In genomic region chr17:18318122-18318521, GRCh38 we compare ENCODE assay signal across 11 cellular contexts. TPM values are rescaled to one million over a fixed set of nuclear protein-coding genes. Genes with fewer than 3 reads are reported as not detected.
A peak's percentile ranks its signal among the peaks of the same experiment; 100 is the strongest.
DNase-seq lines count a peak whose midpoint lies in the region; ATAC-seq, FAIRE-seq and TF ChIP-seq lines count a peak whose summit lies in the region.
"Had no signal": no experiment of that assay in that cellular context is flagged by ENCODE, and none has a peak within 500 bp of the region (broad histone marks: within the 10 kb centered on the region; RNA-seq: fewer than 3 reads in every experiment).

No MANE protein-coding gene starts in this region.

- H3K23ac ChIP-seq in H1 (ENCODE audit: insufficient read length) = no peak overlapping the region

- H3K9ac ChIP-seq in PC-3 (ENCODE audit: low read length) = no peak overlapping the region; the same call in 1 of the 2 replicates
- 0 out of 7 replicates have a peak overlapping the region, but pooled peaks of 1 of the 4 experiments have one; percentile 30 for H3K9ac ChIP-seq in H1 (replicated peaks in 1 of 4; ENCODE audit: extremely low read depth in 1 of 4, low read depth in 3 of 4, low read length in 3 of 4)
- H3K9ac ChIP-seq: KMS-11 had no signal

- H3K36me3 ChIP-seq in DOHH2 (ENCODE audit: control insufficient read depth, low read length) = peaks cover 67% of the 10 kb centered on the region
- peaks cover 10% of the 10 kb centered on the region; the same call in 1 of the 2 replicates for H3K36me3 ChIP-seq in PC-3 (ENCODE audit: low read depth, low read length)
- H3K36me3 ChIP-seq in H1 (ENCODE audit: control insufficient read depth in 2 of 4, insufficient read depth in 4 of 4, low read length in 3 of 4) = peaks cover 3 to 10% (median 6%) of the 10 kb centered on the region in 4 experiments; a peak in 5 of 8 replicates
- peaks cover 6% of the 10 kb centered on the region for H3K36me3 ChIP-seq in BE2C

- no peaks in the 10 kb centered on the region for H3K9me3 ChIP-seq in DOHH2 (ENCODE audit: control insufficient read depth, insufficient read depth, low read length)
- no peaks in the 10 kb centered on the region for H3K9me3 ChIP-seq in PC-3 (ENCODE audit: low read length)
- no peaks in the 10 kb centered on the region for H3K9me3 ChIP-seq in H1 (ENCODE audit: insufficient read depth in 2 of 2, low read depth in 1 of 2, low read length in 1 of 2)
- no peaks in the 10 kb centered on the region for H3K9me3 ChIP-seq in BE2C
- H3K9me3 ChIP-seq: gastrocnemius medialis had no signal

- H3K18ac ChIP-seq in H1 (ENCODE audit: extremely low read depth, low read length) = no peak overlapping the region

- no peak overlapping the region for H3K56ac ChIP-seq in H1 (replicated peaks; ENCODE audit: insufficient read length, low read depth, low read length)

- no peak for FAIRE-seq in H1 (lab: Jason Lieb, UNC)

- no peak overlapping the region for H2BK12ac ChIP-seq in H1 (ENCODE audit: low read depth, low read length)

- no peak overlapping the region for H2BK5ac ChIP-seq in H1 (ENCODE audit: low read depth, low read length)

- 96% methylated on average over 7 of the region's 7 CpGs; no CpG with 5 or more reads in 1 of the 2 experiments for WGBS in H1 (ENCODE audit: extremely low coverage in 1 of 2, insufficient coverage in 1 of 2, insufficient read length in 1 of 2, insufficient replicate concordance in 2 of 2, low coverage in 1 of 2, low lambda C conversion rate in 2 of 2, missing lambda C conversion rate in 1 of 2), 2 experiments

- no peak overlapping the region for H4K91ac ChIP-seq in H1 (replicated peaks; ENCODE audit: insufficient read length, low read length)

- H3K79me1 ChIP-seq in H1 (ENCODE audit: low read depth, low read length) = peaks cover 28% of the 10 kb centered on the region

- H3K4me1 ChIP-seq in DOHH2 (ENCODE audit: control insufficient read depth, low read length) = peaks cover 40% of the 10 kb centered on the region
- H3K4me1 ChIP-seq in PC-3 (ENCODE audit: insufficient read depth, low read length) = peaks cover 53% of the 10 kb centered on the region
- peaks cover 0 to 12% (median 4%) of the 10 kb centered on the region in 4 experiments; a peak in 5 of 7 replicates for H3K4me1 ChIP-seq in H1 (replicated peaks in 1 of 4; ENCODE audit: control insufficient read depth in 3 of 4, insufficient read depth in 4 of 4, low read length in 3 of 4)
- no peaks in the 10 kb centered on the region for H3K4me1 ChIP-seq in BE2C

- no peaks in the 10 kb centered on the region for H3K9me2 ChIP-seq in DOHH2 (replicated peaks; ENCODE audit: control insufficient read depth, low read length)
- no peaks in the 10 kb centered on the region for H3K9me2 ChIP-seq in PC-3 (replicated peaks; ENCODE audit: low read length)

- H3K9me3 Mint-ChIP-seq in progenitor cell of endocrine pancreas (ENCODE audit: low read depth) = no peaks in the 10 kb centered on the region

- CTCF ChIA-PET in PC-3 (lab: Charles Lee) (no interaction called here), H1 (lab: Charles Lee; ENCODE audit: partially characterized antibody) (interaction anchor here (1.3 kb wide), 1 partner anchor 15 kb away, joined by 3 read pairs; no protein-coding TSS in a partner anchor)

- peak overlapping the region; percentile 31 for H3K4me3 Mint-ChIP-seq in progenitor cell of endocrine pancreas (ENCODE audit: low read depth)

- TF ChIP-seq RAD21 in H1 (IDR thresholded peaks at IDR 0.05 in 1 of 2, conservative IDR thresholded peaks at IDR 0.05 in 1 of 2; ENCODE audit: low read depth in 2 of 2, low read length in 2 of 2) = no peak

- no peak for TF ChIP-seq EP300 in H1 (IDR thresholded peaks at IDR 0.05; ENCODE audit: borderline replicate concordance in 1 of 2, low read depth in 2 of 2, low read length in 2 of 2)

- peak overlapping the region; percentile 29; the same call in 1 of the 2 replicates for H3K4me3 ChIP-seq in DOHH2 (ENCODE audit: low read length)
- H3K4me3 ChIP-seq in PC-3 (ENCODE audit: low read length) = peak overlapping the region; percentile 97
- no peak overlapping the region; a peak in 2 of 8 replicates for H3K4me3 ChIP-seq in H1 (ENCODE audit: extremely low read depth in 1 of 4, insufficient read depth in 2 of 4, low read depth in 3 of 4, low read length in 4 of 4)
- H3K4me3 ChIP-seq in BE2C (ENCODE audit: low read depth, low read length) = no peak overlapping the region

- no peak for ATAC-seq in PC-3
- no peak for ATAC-seq in Right ventricle myocardium superior (ENCODE audit: poor library complexity)
- ATAC-seq in GM21515 (IDR thresholded peaks at IDR 0.05; ENCODE audit: unreplicated experiment) = no peak
- ATAC-seq: gastrocnemius medialis had no signal

- peaks cover 5% of the 10 kb centered on the region for H3K36me3 Mint-ChIP-seq in progenitor cell of endocrine pancreas (ENCODE audit: insufficient read depth)

- no peak overlapping the region for H2AK5ac ChIP-seq in H1 (ENCODE audit: low read depth, low read length)

- peaks cover 7% of the 10 kb centered on the region for H3K23me2 ChIP-seq in H1 (ENCODE audit: low read depth, low read length)

- TF ChIP-seq CTCF in DOHH2 (IDR thresholded peaks at IDR 0.05; ENCODE audit: low read depth, low read length, poor library complexity, severe bottlenecking) = no peak
- no peak for TF ChIP-seq CTCF in PC-3 (conservative IDR thresholded peaks at IDR 0.05; ENCODE audit: low read depth, low read length)
- no peak for TF ChIP-seq CTCF in H1 (IDR thresholded peaks at IDR 0.05; ENCODE audit: control extremely low read depth in 1 of 3, insufficient read depth in 1 of 3, low read depth in 1 of 3, low read length in 3 of 3)
- TF ChIP-seq CTCF in progenitor cell of endocrine pancreas (IDR thresholded peaks at IDR 0.05; ENCODE audit: unreplicated experiment) = no peak
- TF ChIP-seq CTCF in BE2C (IDR thresholded peaks at IDR 0.05; ENCODE audit: low read depth, low read length) = no peak

- no peak overlapping the region for H3K27ac ChIP-seq in DOHH2 (ENCODE audit: low read depth, low read length)
- no peak overlapping the region for H3K27ac ChIP-seq in PC-3 (ENCODE audit: low read length)
- H3K27ac ChIP-seq in H1 (ENCODE audit: low read depth, low read length) = no peak overlapping the region
- H3K27ac ChIP-seq: KMS-11 had no signal

- no TSS peak for BruUV-seq in PC-3 (replicated peaks; lab: Mats Ljungman, UMichigan)

- H2BK15ac ChIP-seq in H1 (ENCODE audit: low read length) = no peak overlapping the region

- H3K27me3 Mint-ChIP-seq in progenitor cell of endocrine pancreas = no peaks in the 10 kb centered on the region

- intact Hi-C loops in PC-3 (cut with micrococcal nuclease) = no loop called here
- intact Hi-C loops in Right ventricle myocardium superior (cut with DNase I) = no loop called here

- H4K8ac ChIP-seq in H1 (ENCODE audit: extremely low read depth, insufficient read depth, low read length) = no peak overlapping the region

- no peaks in the 10 kb centered on the region for H3F3A ChIP-seq in DOHH2 (ENCODE audit: control insufficient read depth, insufficient read depth)
- H3F3A ChIP-seq in PC-3 (ENCODE audit: low read length, unreplicated experiment) = no peaks in the 10 kb centered on the region

- H3K4me1 Mint-ChIP-seq in progenitor cell of endocrine pancreas (ENCODE audit: low read depth) = peaks cover 40% of the 10 kb centered on the region

- H2BK20ac ChIP-seq in H1 (ENCODE audit: low read length) = no peak overlapping the region

- H2AFZ ChIP-seq in PC-3 (ENCODE audit: low read length) (no peak overlapping the region), H1 (ENCODE audit: low read length) (no peak overlapping the region)

- H3K4me2 ChIP-seq in DOHH2 (ENCODE audit: low read length) (peak overlapping the region; percentile 43; the same call in 1 of the 2 replicates), PC-3 (ENCODE audit: low read length) (peak overlapping the region; percentile 96), H1 (ENCODE audit: insufficient read depth in 1 of 2, low read depth in 2 of 2, low read length in 2 of 2) (peak overlapping the region; percentile 13 to 14; a peak in 2 of 4 replicates)
- H3K4me2 ChIP-seq: KMS-11 had no signal

- H3K27ac Mint-ChIP-seq in progenitor cell of endocrine pancreas = no peak overlapping the region

- no peak overlapping the region for H4K5ac ChIP-seq in H1 (ENCODE audit: insufficient read length, low read depth, low read length)

- DNase-seq in PC-3 = no peak
- DNase-seq in H1 (ENCODE audit: low read depth in 1 of 2, low spot score in 2 of 2) = no peak
- DNase-seq in progenitor cell of endocrine pancreas (ENCODE audit: low spot score, unreplicated experiment) = no peak
- no peak for DNase-seq in BE2C
- DNase-seq in Right ventricle myocardium superior = no peak
- DNase-seq: amygdala, gastrocnemius medialis, NCI-H524 treated with DMSO at 0.1 percent for 48 hours had no signal

- POLR2A ChIA-PET in PC-3 (lab: Charles Lee; ENCODE audit: unreplicated experiment) (no interaction called here), H1 (lab: Charles Lee; ENCODE audit: partially characterized antibody) (interaction anchor here (1.3 to 8.8 kb wide), 2 partner anchors 10 to 14 kb away, joined by 3 to 52 read pairs; no protein-coding TSS in a partner anchor)

- H4K20me1 ChIP-seq in DOHH2 (ENCODE audit: control insufficient read depth, insufficient read depth, low read depth, low read length) (peaks cover 7% of the 10 kb centered on the region; the same call in 1 of the 2 replicates), PC-3 (ENCODE audit: low read length) (peaks cover 11% of the 10 kb centered on the region; the same call in 1 of the 2 replicates), H1 (replicated peaks in 1 of 2; ENCODE audit: control insufficient read depth in 1 of 2, insufficient read depth in 2 of 2, low read length in 2 of 2) (peaks cover 12 to 32% of the 10 kb centered on the region in 2 experiments)

- H3K14ac ChIP-seq in H1 (ENCODE audit: insufficient read length) = no peak overlapping the region

- no peaks in the 10 kb centered on the region for H3K27me3 ChIP-seq in DOHH2 (ENCODE audit: control insufficient read depth, low read length)
- no peaks in the 10 kb centered on the region for H3K27me3 ChIP-seq in PC-3 (ENCODE audit: low read length)
- no peaks in the 10 kb centered on the region for H3K27me3 ChIP-seq in H1 (replicated peaks in 1 of 4; ENCODE audit: control insufficient read depth in 3 of 4, extremely low read depth in 1 of 4, insufficient read depth in 3 of 4, low read length in 3 of 4)
- no peaks in the 10 kb centered on the region for H3K27me3 ChIP-seq in BE2C
- H3K27me3 ChIP-seq: gastrocnemius medialis had no signal

- H3K79me2 ChIP-seq in DOHH2 (ENCODE audit: control insufficient read depth, low read length) (peaks cover 85% of the 10 kb centered on the region), PC-3 (ENCODE audit: low read length) (peaks cover 81% of the 10 kb centered on the region), H1 (ENCODE audit: control insufficient read depth in 1 of 2, insufficient read depth in 2 of 2, low read length in 2 of 2) (peaks cover 19 to 62% of the 10 kb centered on the region in 2 experiments)

- TF ChIP-seq POLR2A in H1 (IDR thresholded peaks at IDR 0.05; ENCODE audit: control extremely low read depth in 1 of 2, low read depth in 2 of 2, low read length in 2 of 2) = no peak

- H2BK120ac ChIP-seq in H1 (replicated peaks; ENCODE audit: low read depth, low read length) = no peak overlapping the region

- no peak overlapping the region for H3K4ac ChIP-seq in H1 (replicated peaks; ENCODE audit: insufficient read length, low read depth, low read length)

RNA-seq across cellular contexts. Expression of gene SMCR8, which starts 3.0 kb away (rescaled TPM):
- total RNA-seq in PC-3 (2014; rRNA removed) (20.4 and 22.7 TPM in 2 replicates), progenitor cell of endocrine pancreas (16.6 and 17.7 TPM in 2 replicates), Right ventricle myocardium superior (11.5 TPM)
- total RNA-seq in H1 (2021; fragmentation: NEBNext Ultra II Directional; extraction: Animal tissue kit (Norgen Biotek cat#: 25700)) = 18.5 and 19.0 TPM in 2 replicates
- polyA plus RNA-seq in H1 (2011; rRNA removed) = 6.9 and 8.9 TPM in 2 replicates
- polyA plus RNA-seq in H1 (2011; cell fraction: cytosol; rRNA removed) = 7.6 TPM
- 10.9 TPM for polyA plus RNA-seq in H1 (2011; cell fraction: nucleus; rRNA removed)
- 9.6 to 12.8 TPM (median 12.4 TPM) in 4 replicates for polyA plus RNA-seq in H1 (2012, experiment 1 of 2)
- 4.8 TPM for polyA plus RNA-seq in H1 (2012, experiment 2 of 2)
- polyA plus RNA-seq in H1 (2013, experiment 1 of 2) = 8.2 TPM
- 7.7 TPM for polyA plus RNA-seq in H1 (2013, experiment 2 of 2)
- 23.2 and 26.9 TPM in 2 replicates for polyA minus RNA-seq in H1 (2011; rRNA and poly(A)+ RNA removed)
- 11.1 TPM for polyA minus RNA-seq in H1 (2011; cell fraction: cytosol; rRNA and poly(A)+ RNA removed)
- 14.6 TPM for polyA minus RNA-seq in H1 (2011; cell fraction: nucleus; rRNA and poly(A)+ RNA removed)
- 7.1 TPM for polyA plus RNA-seq in BE2C (2012; ENCODE audit: insufficient read depth, insufficient read length, low read depth)

RNA-seq across cellular contexts. Expression of gene TOP3A, which starts 3.3 kb away (rescaled TPM):
- total RNA-seq in PC-3 (2014; rRNA removed) (44.7 and 46.8 TPM in 2 replicates), progenitor cell of endocrine pancreas (60.4 and 63.2 TPM in 2 replicates), Right ventricle myocardium superior (8.1 TPM)
- total RNA-seq in H1 (2021; fragmentation: NEBNext Ultra II Directional; extraction: Animal tissue kit (Norgen Biotek cat#: 25700)) = 46.2 and 54.3 TPM in 2 replicates
- 21.5 and 23.4 TPM in 2 replicates for polyA plus RNA-seq in H1 (2011; rRNA removed)
- 24.9 TPM for polyA plus RNA-seq in H1 (2011; cell fraction: cytosol; rRNA removed)
- polyA plus RNA-seq in H1 (2011; cell fraction: nucleus; rRNA removed) = 40.5 TPM
- polyA plus RNA-seq in H1 (2012, experiment 1 of 2) = 36.7 to 39.0 TPM (median 38.6 TPM) in 4 replicates
- 27.9 TPM for polyA plus RNA-seq in H1 (2012, experiment 2 of 2)
- 24.5 TPM for polyA plus RNA-seq in H1 (2013, experiment 1 of 2)
- 22.6 TPM for polyA plus RNA-seq in H1 (2013, experiment 2 of 2)
- 72.0 and 81.1 TPM in 2 replicates for polyA minus RNA-seq in H1 (2011; rRNA and poly(A)+ RNA removed)
- 26.3 TPM for polyA minus RNA-seq in H1 (2011; cell fraction: cytosol; rRNA and poly(A)+ RNA removed)
- 55.5 TPM for polyA minus RNA-seq in H1 (2011; cell fraction: nucleus; rRNA and poly(A)+ RNA removed)
- polyA plus RNA-seq in BE2C (2012; ENCODE audit: insufficient read depth, insufficient read length, low read depth) = 14.1 TPM

RNA-seq across cellular contexts. Expression of gene SHMT1, which starts 45.2 kb away (rescaled TPM):
- total RNA-seq in PC-3 (2014; rRNA removed) (60.6 and 61.5 TPM in 2 replicates), progenitor cell of endocrine pancreas (36.1 and 36.6 TPM in 2 replicates), Right ventricle myocardium superior (10.0 TPM)
- total RNA-seq in H1 (2021; fragmentation: NEBNext Ultra II Directional; extraction: Animal tissue kit (Norgen Biotek cat#: 25700)) = 38.0 and 39.3 TPM in 2 replicates
- polyA plus RNA-seq in H1 (2011; rRNA removed) = 30.7 and 31.9 TPM in 2 replicates
- 34.5 TPM for polyA plus RNA-seq in H1 (2011; cell fraction: cytosol; rRNA removed)
- 52.6 TPM for polyA plus RNA-seq in H1 (2011; cell fraction: nucleus; rRNA removed)
- 32.8 to 39.7 TPM (median 36.5 TPM) in 4 replicates for polyA plus RNA-seq in H1 (2012, experiment 1 of 2)
- polyA plus RNA-seq in H1 (2012, experiment 2 of 2) = 30.7 TPM
- polyA plus RNA-seq in H1 (2013, experiment 1 of 2) = 27.3 TPM
- polyA plus RNA-seq in H1 (2013, experiment 2 of 2) = 24.1 TPM
- 36.3 and 41.1 TPM in 2 replicates for polyA minus RNA-seq in H1 (2011; rRNA and poly(A)+ RNA removed)
- 19.5 TPM for polyA minus RNA-seq in H1 (2011; cell fraction: cytosol; rRNA and poly(A)+ RNA removed)
- polyA minus RNA-seq in H1 (2011; cell fraction: nucleus; rRNA and poly(A)+ RNA removed) = 37.4 TPM
- polyA plus RNA-seq in BE2C (2012; ENCODE audit: insufficient read depth, insufficient read length, low read depth) = 3.2 TPM

RNA-seq across cellular contexts. Expression of gene MIEF2, which starts 57.7 kb away (rescaled TPM):
- total RNA-seq in PC-3 (2014; rRNA removed) (16.6 and 17.5 TPM in 2 replicates), progenitor cell of endocrine pancreas (18.4 and 22.2 TPM in 2 replicates), Right ventricle myocardium superior (32.7 TPM)
- total RNA-seq in H1 (2021; fragmentation: NEBNext Ultra II Directional; extraction: Animal tissue kit (Norgen Biotek cat#: 25700)) = 9.9 and 12.4 TPM in 2 replicates
- polyA plus RNA-seq in H1 (2011; rRNA removed) = 24.9 and 39.6 TPM in 2 replicates
- 25.9 TPM for polyA plus RNA-seq in H1 (2011; cell fraction: cytosol; rRNA removed)
- polyA plus RNA-seq in H1 (2011; cell fraction: nucleus; rRNA removed) = 28.3 TPM
- polyA plus RNA-seq in H1 (2012, experiment 1 of 2) = 6.3 to 11.5 TPM (median 11.1 TPM) in 4 replicates
- polyA plus RNA-seq in H1 (2012, experiment 2 of 2) = 9.9 TPM
- 4.7 TPM for polyA plus RNA-seq in H1 (2013, experiment 1 of 2)
- polyA plus RNA-seq in H1 (2013, experiment 2 of 2) = 4.4 TPM
- 10.8 and 14.9 TPM in 2 replicates for polyA minus RNA-seq in H1 (2011; rRNA and poly(A)+ RNA removed)
- 20.9 TPM for polyA minus RNA-seq in H1 (2011; cell fraction: cytosol; rRNA and poly(A)+ RNA removed)
- 23.0 TPM for polyA minus RNA-seq in H1 (2011; cell fraction: nucleus; rRNA and poly(A)+ RNA removed)
- polyA plus RNA-seq in BE2C (2012; ENCODE audit: insufficient read depth, insufficient read length, low read depth) = 6.6 TPM

RNA-seq across cellular contexts. Expression of gene EVPLL, which starts 59.5 kb away (rescaled TPM):
- total RNA-seq in PC-3 (2014; rRNA removed) (1.1 and 1.3 TPM in 2 replicates), progenitor cell of endocrine pancreas (not detected in 2 replicates), Right ventricle myocardium superior (not detected)
- total RNA-seq in H1 (2021; fragmentation: NEBNext Ultra II Directional; extraction: Animal tissue kit (Norgen Biotek cat#: 25700)) = not detected in 2 replicates
- polyA plus RNA-seq in H1 (2011; rRNA removed) = 0.06 and 0.13 TPM in 2 replicates
- 0.22 TPM for polyA plus RNA-seq in H1 (2011; cell fraction: cytosol; rRNA removed)
- polyA plus RNA-seq in H1 (2011; cell fraction: nucleus; rRNA removed) = 0.29 TPM
- not detected in 4 replicates for polyA plus RNA-seq in H1 (2012, experiment 1 of 2)
- polyA plus RNA-seq in H1 (2012, experiment 2 of 2) = not detected
- not detected for polyA plus RNA-seq in H1 (2013, experiment 1 of 2)
- polyA plus RNA-seq in H1 (2013, experiment 2 of 2) = 0.09 TPM
- 0.69 TPM in 1 of 2 replicates, not detected in the other for polyA minus RNA-seq in H1 (2011; rRNA and poly(A)+ RNA removed)
- not detected for polyA minus RNA-seq in H1 (2011; cell fraction: cytosol; rRNA and poly(A)+ RNA removed)
- polyA minus RNA-seq in H1 (2011; cell fraction: nucleus; rRNA and poly(A)+ RNA removed) = not detected
- not detected for polyA plus RNA-seq in BE2C (2012; ENCODE audit: insufficient read depth, insufficient read length, low read depth)
- total RNA-seq: gastrocnemius medialis had no signal

Comparison
In these comparisons a context has a peak if more than half of its experiments do, and no peak if none do; other contexts are left out.
1. H3K4me2 ChIP-seq: peak in every context shown above with its lines; median percentile 96 in PC-3; 43 in DOHH2; 14 in H1.
2. H3K4me3 ChIP-seq: peak in DOHH2 (single experiment) and PC-3 (single experiment); none in H1 (0 of 4) and BE2C (single experiment).